Comparison of ENCODE assay signal across 24 cellular contexts in genomic region chr4:167339781-167340180, GRCh38.
"Had no signal": no experiment of that assay in that cellular context is flagged by ENCODE, and none has a peak within 500 bp of the region (broad histone marks: within the 10 kb centered on the region; RNA-seq: fewer than 3 reads in every experiment).

No MANE protein-coding gene starts in this region.

- H3K9ac ChIP-seq: SK-N-SH had no signal

- H3K36me3 ChIP-seq: MG63 had no signal

- H3K27ac ChIP-seq: RWPE1 had no signal

- DNase-seq: IMR-90; Karpas-422; KG1; MG63; NCI-H1092; NCI-H1105 treated with DMSO at 0.1 percent for 48 hours; NCI-H1417 treated with DMSO at 0.1 percent for 48 hours; NCI-H146; NCI-H1694 treated with DMSO at 0.1 percent for 48 hours; NCI-H1930; NCI-H2081; NCI-H2107; NCI-H226; NCI-H446; NCI-H510A; NCI-H524 treated with DMSO at 0.1 percent for 48 hours; NCI-H69; NCI-H774; NK-92 treated with Interleukin-12 subunit alpha and Interleukin-12 subunit beta, amount 100 ng/mL, for 24 hours; PC-3; SHP77; SK-N-SH; SW 1271 had no signal

- H3K27me3 ChIP-seq: MG63 had no signal

- H3K9me3 ChIP-seq: MG63, SK-N-SH had no signal

- H3K4me3 ChIP-seq: MG63 had no signal
